In genomic region chr2:108605947-108606346, GRCh38 we compare ENCODE assay signal across 12 cellular contexts.
DNase-seq lines count a peak whose midpoint lies in the region; ATAC-seq and TF ChIP-seq lines count a peak whose summit lies in the region.
"Had no signal": no experiment of that assay in that cellular context is flagged by ENCODE, and none has a peak within 500 bp of the region (broad histone marks: within the 10 kb centered on the region; RNA-seq: fewer than 3 reads in every experiment).

No MANE protein-coding gene starts in this region.

- peak overlapping the region in 9 of 12 donors; percentile 16 to 62 (median 45) for H3K27ac ChIP-seq in heart left ventricle
- no peak overlapping the region for H3K27ac ChIP-seq in right cardiac atrium (ENCODE audit: low read length)
- H3K27ac ChIP-seq: suprapubic skin had no signal

- peaks cover 10% of the 10 kb centered on the region for H3K36me3 Mint-ChIP-seq in stimulated activated effector memory CD8-positive, alpha-beta T cell treated with anti-CD3 and anti-CD28 coated beads, Interleukin-12 subunit alpha, Interleukin-12 subunit beta, amount 100 ng/mL, for 72 hours
- H3K36me3 Mint-ChIP-seq in activated T-helper 2 cell treated with anti-CD3 and anti-CD28 coated beads, Interferon-gamma antibody, Interleukin-2, Interleukin-4, amounts not matched to agents 10 μg/mL and 5 μg/mL and 100 μg/mL, durations not matched to agents 14 hours and 24 hours and 36 hours (ENCODE audit: low read depth) = peaks cover 14% of the 10 kb centered on the region

- H3K27me3 Mint-ChIP-seq in activated T-helper 2 cell treated with anti-CD3 and anti-CD28 coated beads, Interferon-gamma antibody, Interleukin-2, Interleukin-4, amounts not matched to agents 10 μg/mL and 5 μg/mL and 100 μg/mL, durations not matched to agents 14 hours and 24 hours and 36 hours (ENCODE audit: low read depth) = no peaks in the 10 kb centered on the region

- no peak for DNase-seq in heart left ventricle
- no peak for DNase-seq in right cardiac atrium
- no peak for DNase-seq in stimulated activated effector memory CD8-positive, alpha-beta T cell treated with anti-CD3 and anti-CD28 coated beads, Interleukin-12 subunit alpha, Interleukin-12 subunit beta, amount 100 ng/mL, for 72 hours (ENCODE audit: low spot score in 2 of 2)
- DNase-seq in activated T-helper 2 cell treated with anti-CD3 and anti-CD28 coated beads, Interferon-gamma antibody, Interleukin-2, Interleukin-4, amounts not matched to agents 10 μg/mL and 5 μg/mL and 100 μg/mL, durations not matched to agents 14 hours and 24 hours and 36 hours (ENCODE audit: low spot score) = no peak
- no peak for DNase-seq in GM20000 (ENCODE audit: low spot score)
- no peak for DNase-seq in DMS79 (lab: John Stamatoyannopoulos, UW)
- DNase-seq: AML-193, NCI-H1930, nephron progenitor cell had no signal

- peaks cover 0 to 2% (median 0%) of the 10 kb centered on the region in 9 donors for H3K36me3 ChIP-seq in heart left ventricle
- H3K36me3 ChIP-seq: suprapubic skin had no signal

- H3K27me3 ChIP-seq in heart left ventricle (no peaks in the 10 kb centered on the region), right cardiac atrium (ENCODE audit: control insufficient read depth, insufficient read depth) (no peaks in the 10 kb centered on the region)
- H3K27me3 ChIP-seq: suprapubic skin had no signal

- peak overlapping the region; percentile 32 for H3K27ac Mint-ChIP-seq in stimulated activated effector memory CD8-positive, alpha-beta T cell treated with anti-CD3 and anti-CD28 coated beads, Interleukin-12 subunit alpha, Interleukin-12 subunit beta, amount 100 ng/mL, for 72 hours
- H3K27ac Mint-ChIP-seq in activated T-helper 2 cell treated with anti-CD3 and anti-CD28 coated beads, Interferon-gamma antibody, Interleukin-2, Interleukin-4, amounts not matched to agents 10 μg/mL and 5 μg/mL and 100 μg/mL, durations not matched to agents 14 hours and 24 hours and 36 hours = no peak overlapping the region
- H3K27ac Mint-ChIP-seq: nephron progenitor cell had no signal

- peak overlapping the region; percentile 6 for H3K4me3 Mint-ChIP-seq in stimulated activated effector memory CD8-positive, alpha-beta T cell treated with anti-CD3 and anti-CD28 coated beads, Interleukin-12 subunit alpha, Interleukin-12 subunit beta, amount 100 ng/mL, for 72 hours
- H3K4me3 Mint-ChIP-seq in activated T-helper 2 cell treated with anti-CD3 and anti-CD28 coated beads, Interferon-gamma antibody, Interleukin-2, Interleukin-4, amounts not matched to agents 10 μg/mL and 5 μg/mL and 100 μg/mL, durations not matched to agents 14 hours and 24 hours and 36 hours (ENCODE audit: low read depth) = no peak overlapping the region
- H3K4me3 Mint-ChIP-seq: nephron progenitor cell had no signal

- WGBS in heart left ventricle, 4 donors = 55 to 70% (median 61%) methylated on average over 3 of the region's 3 CpGs
- WGBS in right cardiac atrium = 79% methylated on average over 3 of the region's 3 CpGs

- H3K4me1 Mint-ChIP-seq in stimulated activated effector memory CD8-positive, alpha-beta T cell treated with anti-CD3 and anti-CD28 coated beads, Interleukin-12 subunit alpha, Interleukin-12 subunit beta, amount 100 ng/mL, for 72 hours = peaks cover 58% of the 10 kb centered on the region
- H3K4me1 Mint-ChIP-seq in activated T-helper 2 cell treated with anti-CD3 and anti-CD28 coated beads, Interferon-gamma antibody, Interleukin-2, Interleukin-4, amounts not matched to agents 10 μg/mL and 5 μg/mL and 100 μg/mL, durations not matched to agents 14 hours and 24 hours and 36 hours (ENCODE audit: low read depth) = peaks cover 55% of the 10 kb centered on the region

- H3K4me1 ChIP-seq in heart left ventricle = peaks cover 0 to 31% (median 13%) of the 10 kb centered on the region in 12 donors
- H3K4me1 ChIP-seq in right cardiac atrium (ENCODE audit: control insufficient read depth, insufficient read depth, low read length) = peaks cover 3% of the 10 kb centered on the region

- TF ChIP-seq CTCF in heart left ventricle (IDR thresholded peaks at IDR 0.05) (no peak), GM20000 (IDR thresholded peaks at IDR 0.05; ENCODE audit: extremely low read depth, missing control alignments) (no peak)

- no peak for TF ChIP-seq POLR2A in heart left ventricle (IDR thresholded peaks at IDR 0.05)

- H3K4me3 ChIP-seq in heart left ventricle (no peak overlapping the region), right cardiac atrium (ENCODE audit: low read length) (no peak overlapping the region)
- H3K4me3 ChIP-seq: suprapubic skin had no signal

- H3K9me3 Mint-ChIP-seq in stimulated activated effector memory CD8-positive, alpha-beta T cell treated with anti-CD3 and anti-CD28 coated beads, Interleukin-12 subunit alpha, Interleukin-12 subunit beta, amount 100 ng/mL, for 72 hours = no peaks in the 10 kb centered on the region
- no peaks in the 10 kb centered on the region for H3K9me3 Mint-ChIP-seq in activated T-helper 2 cell treated with anti-CD3 and anti-CD28 coated beads, Interferon-gamma antibody, Interleukin-2, Interleukin-4, amounts not matched to agents 10 μg/mL and 5 μg/mL and 100 μg/mL, durations not matched to agents 14 hours and 24 hours and 36 hours

- ATAC-seq in heart left ventricle (peak in 2 of 4 donors; percentile 34 to 40), right cardiac atrium (no peak), GM21825 (IDR thresholded peaks at IDR 0.05; ENCODE audit: unreplicated experiment) (peak; percentile 59), HG03442 (IDR thresholded peaks at IDR 0.05; ENCODE audit: unreplicated experiment) (peak; percentile 77)
- peak; percentile 93 for ATAC-seq in stimulated activated effector memory CD8-positive, alpha-beta T cell treated with anti-CD3 and anti-CD28 coated beads, Interleukin-12 subunit alpha, Interleukin-12 subunit beta, amount 100 ng/mL, for 72 hours

- intact Hi-C loops in heart left ventricle (cut with DNase I) = loop anchor here in 1 of 10 donors (2.0 kb wide), 1 partner anchor 31 kb away; no protein-coding TSS in a partner anchor
- intact Hi-C loops in right cardiac atrium (cut with DNase I) = no loop called here
- intact Hi-C loops in activated T-helper 2 cell treated with anti-CD3 and anti-CD28 coated beads, Interferon-gamma antibody, Interleukin-2, Interleukin-4, amounts not matched to agents 10 μg/mL and 5 μg/mL and 100 μg/mL, durations not matched to agents 14 hours and 24 hours and 36 hours (cut with micrococcal nuclease) = loop anchor here (1.0 to 5.0 kb wide), 3 partner anchors 11 to 111 kb away; partner anchors contain the start of gene RANBP2

- H3K9me3 ChIP-seq in heart left ventricle = peaks cover 0 to 10% (median 0%) of the 10 kb centered on the region in 12 donors
- no peaks in the 10 kb centered on the region for H3K9me3 ChIP-seq in right cardiac atrium (ENCODE audit: control insufficient read depth, low read length)
- H3K9me3 ChIP-seq: suprapubic skin had no signal

Comparison
In these comparisons a context has a peak if more than half of its experiments do, and no peak if none do; other contexts are left out.
1. ATAC-seq: peak in GM21825 (single experiment), HG03442 (single experiment) and stimulated activated effector memory CD8-positive, alpha-beta T cell treated with anti-CD3 and anti-CD28 coated beads, Interleukin-12 subunit alpha, Interleukin-12 subunit beta, amount 100 ng/mL, for 72 hours (single experiment); none in right cardiac atrium (0 of 2).